8 cellular contexts compared by ENCODE assay signal in the genomic region with DNA sequence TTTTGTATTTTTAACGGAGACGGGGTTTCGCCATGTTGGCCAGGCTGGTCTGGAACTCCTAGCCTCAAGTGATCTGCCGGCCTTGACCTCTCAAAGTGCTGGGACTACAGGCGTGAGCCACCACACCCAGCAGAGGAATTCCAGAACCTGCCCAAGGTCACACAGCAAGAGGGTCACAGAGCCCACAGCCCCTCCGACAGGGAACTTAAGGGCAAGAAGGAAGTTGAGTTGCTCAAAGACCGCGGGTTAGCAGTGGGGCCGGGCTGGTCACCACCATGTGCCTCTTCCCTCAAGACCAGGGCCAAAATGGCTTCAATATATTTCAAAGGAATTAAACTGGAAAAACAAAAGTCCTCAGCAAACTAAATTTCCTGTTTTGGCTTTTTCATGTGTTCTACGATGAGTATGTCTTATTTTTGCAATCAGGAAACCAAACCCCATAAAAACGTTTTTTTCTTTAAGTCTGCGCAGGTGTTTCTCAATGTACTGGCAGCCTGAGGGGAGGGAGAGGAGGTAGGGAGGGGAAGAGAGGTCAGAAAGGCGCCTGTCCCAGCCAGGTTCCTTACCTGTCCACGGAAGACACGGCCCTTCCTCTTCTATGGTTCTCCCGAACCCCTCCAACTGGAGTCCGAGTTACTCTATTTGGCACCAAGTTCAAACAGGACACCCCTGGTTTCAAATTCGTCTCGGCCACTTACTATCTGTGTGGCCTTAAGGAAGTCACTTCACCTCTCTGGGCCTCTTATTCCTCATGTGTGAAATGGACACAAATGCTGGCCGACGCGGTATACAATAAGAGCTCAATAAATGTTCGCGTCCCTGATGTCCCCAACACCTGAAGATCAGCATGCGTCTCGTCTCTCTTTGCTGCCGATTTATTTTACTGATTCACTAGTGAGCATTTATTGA. TPM values are rescaled to one million over a fixed set of nuclear protein-coding genes. Genes with fewer than 3 reads are reported as not detected.
DNase-seq lines count a peak whose midpoint lies in the region; ATAC-seq and TF ChIP-seq lines count a peak whose summit lies in the region.

No MANE protein-coding gene starts in this region.

- H3K9me2 ChIP-seq in SU-DHL-6 (replicated peaks; ENCODE audit: insufficient read depth, low read length) (no peaks in the 10 kb centered on the region), neural cell (ENCODE audit: insufficient read depth, low read length) (no peaks in the 10 kb centered on the region)

- no peak for DNase-seq in iPS-NIHi11 (ENCODE audit: low spot score)
- no peak for DNase-seq in GDM1 (lab: John Stamatoyannopoulos, UW)
- no peak for DNase-seq in NCI-H1417 (lab: John Stamatoyannopoulos, UW)

- H3K9ac ChIP-seq in SU-DHL-6 (ENCODE audit: low read length) (peak overlapping the region; percentile 69), neural cell (ENCODE audit: low read length) (no peak overlapping the region)

- H3K27ac ChIP-seq in SU-DHL-6 (ENCODE audit: low read depth, low read length), result peak overlapping the region; percentile 6; the same call in 1 of the 2 replicates
- no peak overlapping the region for H3K27ac ChIP-seq in neural cell (ENCODE audit: low read length)

- ATAC-seq in GM18498 (IDR thresholded peaks at IDR 0.05; ENCODE audit: unreplicated experiment) (peak; percentile 18), HG02884 (IDR thresholded peaks at IDR 0.05; ENCODE audit: unreplicated experiment) (peak; percentile 15), esophagus mucosa (peak; percentile 30)

- H3K36me3 ChIP-seq in SU-DHL-6 (ENCODE audit: low read length) (no peaks in the 10 kb centered on the region), neural cell (ENCODE audit: insufficient read depth, low read length) (no peaks in the 10 kb centered on the region)

- H4K20me1 ChIP-seq in SU-DHL-6 (ENCODE audit: low read depth, low read length) (no peaks in the 10 kb centered on the region), neural cell (ENCODE audit: insufficient read depth) (no peaks in the 10 kb centered on the region)

- H3K9me3 ChIP-seq in SU-DHL-6 (ENCODE audit: insufficient read depth, low read length) (no peaks in the 10 kb centered on the region), neural cell (ENCODE audit: low read length) (no peaks in the 10 kb centered on the region)

- H3K4me2 ChIP-seq in SU-DHL-6 (ENCODE audit: low read depth, low read length, poor library complexity, severe bottlenecking) (peak overlapping the region; percentile 74), neural cell (ENCODE audit: low read length) (no peak overlapping the region)

- TF ChIP-seq CTCF in SU-DHL-6 (IDR thresholded peaks at IDR 0.05; ENCODE audit: insufficient read depth, low read length, poor library complexity, severe bottlenecking) (no peak), neural cell (IDR thresholded peaks at IDR 0.05; ENCODE audit: poor library complexity, severe bottlenecking) (no peak)

- H2AFZ ChIP-seq in SU-DHL-6 (ENCODE audit: low read depth, low read length, severe bottlenecking) (peak overlapping the region; percentile 71), neural cell (ENCODE audit: low read depth, low read length) (no peak overlapping the region)

- H3K4me3 ChIP-seq in SU-DHL-6 (ENCODE audit: insufficient read depth, low read length, poor library complexity, severe bottlenecking), result peak overlapping the region; percentile 95
- peak overlapping the region; percentile 66 for H3K4me3 ChIP-seq in neural cell (ENCODE audit: low read length)

- TF ChIP-seq EP300 in neural cell (conservative IDR thresholded peaks at IDR 0.05; ENCODE audit: poor library complexity, severe bottlenecking), result no peak

- TF ChIP-seq RAD21 in neural cell (conservative IDR thresholded peaks at IDR 0.05), result no peak

- H3K79me2 ChIP-seq in SU-DHL-6 (ENCODE audit: insufficient read depth, low read length), result no peaks in the 10 kb centered on the region
- no peaks in the 10 kb centered on the region for H3K79me2 ChIP-seq in neural cell (replicated peaks; ENCODE audit: insufficient read depth, low read length)

- H3F3A ChIP-seq in SU-DHL-6 (ENCODE audit: insufficient read depth) (no peaks in the 10 kb centered on the region), neural cell (ENCODE audit: insufficient read depth, low read length, poor library complexity, severe bottlenecking) (no peaks in the 10 kb centered on the region)

- H3K27me3 ChIP-seq in SU-DHL-6 (ENCODE audit: low read length) (no peaks in the 10 kb centered on the region), neural cell (ENCODE audit: insufficient read depth, low read depth, low read length) (peaks cover 26% of the 10 kb centered on the region)

TF ChIP-seq in neural cell, 6 proteins besides CTCF, POLR2A, EP300 and RAD21:
- TF ChIP-seq SMC3 (conservative IDR thresholded peaks at IDR 0.05; ENCODE audit: poor library complexity), result no peak
- no peak for TF ChIP-seq POLR2AphosphoS5 (IDR thresholded peaks at IDR 0.05)
- no peak for TF ChIP-seq EZH2 (IDR thresholded peaks at IDR 0.05; ENCODE audit: borderline replicate concordance, insufficient read depth, low read length, poor library complexity, severe bottlenecking)
- TF ChIP-seq TAF1 (IDR thresholded peaks at IDR 0.05; ENCODE audit: low read depth), result no peak
- no peak for TF ChIP-seq MXI1 (conservative IDR thresholded peaks at IDR 0.05; ENCODE audit: poor library complexity, severe bottlenecking)
- TF ChIP-seq REST (IDR thresholded peaks at IDR 0.05; ENCODE audit: borderline replicate concordance), result no peak

RNA-seq across cellular contexts. Expression of gene SLC8B1, which starts 0.8 kb away (rescaled TPM):
- total RNA-seq in esophagus mucosa, result 16.8 TPM
- 1.1 TPM in 2 replicates for polyA plus RNA-seq in neural cell
- 0.58 and 1.2 TPM in 2 replicates for polyA minus RNA-seq in neural cell

RNA-seq across cellular contexts. Expression of gene PLBD2, which starts 24.3 kb away (rescaled TPM):
- 14.1 TPM for total RNA-seq in esophagus mucosa
- polyA plus RNA-seq in neural cell, result 4.8 and 6.7 TPM in 2 replicates
- polyA minus RNA-seq in neural cell, result 10.2 and 14.4 TPM in 2 replicates
